Comparison of ENCODE assay signal across 1 cellular context in the genomic region with DNA sequence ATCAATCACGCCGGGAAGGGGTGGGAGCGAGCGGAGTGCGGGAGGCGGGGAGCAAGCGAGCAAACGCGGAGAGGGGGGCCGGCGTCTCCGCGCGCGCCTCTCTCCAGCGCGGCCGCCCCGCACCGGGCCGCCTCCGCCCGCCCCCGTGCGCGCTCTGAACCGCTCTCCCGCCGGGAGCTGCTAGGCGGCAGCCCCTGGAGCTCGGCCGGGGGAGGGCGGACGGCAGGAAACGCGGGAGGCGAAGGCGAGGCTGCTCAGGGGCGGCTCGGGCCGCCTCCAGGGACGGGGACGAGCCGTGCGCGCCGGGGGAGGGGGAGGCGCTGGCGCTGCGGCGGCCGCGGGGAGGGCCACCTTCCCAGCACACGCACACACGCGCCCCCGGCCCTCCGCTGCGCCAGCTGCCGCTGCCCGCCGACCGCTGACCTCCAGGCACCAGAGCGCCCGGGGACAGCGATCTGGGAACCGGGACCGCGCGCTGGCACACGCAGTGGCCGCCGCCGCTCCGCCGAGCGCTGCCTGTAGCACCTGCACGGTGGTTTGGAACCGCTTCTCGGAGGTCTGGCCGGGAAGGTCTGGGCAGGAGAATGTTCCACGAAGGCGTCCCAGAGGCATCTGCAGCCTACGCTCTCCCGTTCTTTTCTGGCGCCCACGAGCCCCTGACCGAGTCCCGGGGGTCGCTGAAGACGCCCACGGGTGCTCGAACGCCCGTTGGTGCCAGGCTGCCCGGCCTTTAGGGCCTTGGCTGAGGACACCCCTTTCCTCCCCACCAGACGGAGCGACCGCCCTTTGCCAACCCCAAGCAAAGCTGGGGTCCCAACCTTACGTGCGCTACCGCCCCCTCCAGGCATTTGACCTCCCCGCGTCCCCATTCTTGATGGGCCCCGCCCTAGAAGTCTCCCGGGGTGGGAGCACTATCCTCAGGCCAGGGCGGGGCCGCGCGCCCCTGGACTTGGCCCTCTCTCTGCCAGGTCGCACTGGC.
TF ChIP-seq lines count a peak whose summit lies in the region.

Gene GABBR2 (minus strand): TSS at position 3 of the 979 bp plus-strand sequence. CDS start 198 bp downstream, outside the sequence.

TF ChIP-seq in K562, 482 proteins besides CTCF, POLR2A, EP300 and RAD21 (continued from another document):
- TF ChIP-seq HDAC6 (IDR thresholded peaks at IDR 0.05; ENCODE audit: low read depth, low read length), result 0 out of 2 replicates have a peak, but pooled peaks have one; percentile 54
- 0 out of 2 replicates have a peak, but pooled peaks have one; percentile 37 for TF ChIP-seq CTBP1 (IDR thresholded peaks at IDR 0.05; ENCODE audit: borderline replicate concordance)
- peak in 1 of 2 experiments; percentile 26; a peak in 1 of 4 replicates for TF ChIP-seq UBTF (IDR thresholded peaks at IDR 0.05; ENCODE audit: borderline replicate concordance in 1 of 2, low read depth in 2 of 2, low read length in 2 of 2)
